8 cellular contexts compared by ENCODE assay signal in the genomic region with DNA sequence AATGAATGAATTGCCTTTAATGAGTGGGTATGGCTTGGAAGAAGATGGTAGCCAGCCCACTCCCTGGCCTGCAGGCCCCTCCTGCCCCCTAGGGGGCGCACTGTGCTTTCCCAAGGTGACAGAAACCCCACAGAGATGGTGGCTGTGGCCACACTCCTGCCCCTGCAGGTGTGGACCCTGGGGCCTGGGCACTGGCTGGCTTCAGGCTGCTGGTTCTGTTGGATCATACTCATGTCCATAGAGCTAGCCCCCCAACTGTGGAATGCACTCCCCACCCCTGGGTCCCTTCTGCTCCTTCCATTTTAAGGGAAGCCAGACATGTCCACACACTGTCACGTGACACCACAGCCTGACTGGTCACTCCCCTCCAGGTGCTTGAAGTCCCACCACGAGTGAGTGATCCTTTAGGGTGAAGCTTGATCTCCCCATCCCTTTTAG. TPM values are rescaled to one million over a fixed set of nuclear protein-coding genes. Genes with fewer than 3 reads are reported as not detected.
A peak's percentile ranks its signal among the peaks of the same experiment; 100 is the strongest.
DNase-seq lines count a peak whose midpoint lies in the region; ATAC-seq and TF ChIP-seq lines count a peak whose summit lies in the region.

No MANE protein-coding gene starts in this region.

- peak; percentile 66 for ATAC-seq in GM18907 (IDR thresholded peaks at IDR 0.05; ENCODE audit: unreplicated experiment)

- H3K27me3 Mint-ChIP-seq in progenitor cell of endocrine pancreas = peaks cover 28% of the 10 kb centered on the region

- WGBS in esophagus muscularis mucosa = 40% methylated on average over 2 of the region's 3 CpGs

- H3K9ac ChIP-seq in Loucy (ENCODE audit: low read depth, low read length, poor library complexity, severe bottlenecking) = no peak overlapping the region

- no peak for TF ChIP-seq POLR2A in esophagus muscularis mucosa (IDR thresholded peaks at IDR 0.05; ENCODE audit: low read depth)

- H3K27ac ChIP-seq in esophagus muscularis mucosa (replicated peaks in 1 of 4) = no peak overlapping the region

- H3K79me2 ChIP-seq in Loucy (ENCODE audit: insufficient read depth, low read length) = no peaks in the 10 kb centered on the region

- no peaks in the 10 kb centered on the region for H3K9me3 Mint-ChIP-seq in progenitor cell of endocrine pancreas (ENCODE audit: low read depth)

- no peak overlapping the region for H3K4me2 ChIP-seq in Loucy (ENCODE audit: low read depth, low read length, poor library complexity, severe bottlenecking)

- H2AFZ ChIP-seq in Loucy (ENCODE audit: low read length) = no peak overlapping the region

- no peak overlapping the region for H3K27ac Mint-ChIP-seq in progenitor cell of endocrine pancreas

- peak; percentile 63 for TF ChIP-seq CTCF in AG10803 (conservative IDR thresholded peaks at IDR 0.05; ENCODE audit: low read length)
- peak; percentile 95 for TF ChIP-seq CTCF in Loucy (conservative IDR thresholded peaks at IDR 0.05; ENCODE audit: low read length)
- TF ChIP-seq CTCF in esophagus muscularis mucosa (IDR thresholded peaks at IDR 0.05) = peak; percentile 46 to 64 (median 48)
- peak; percentile 74 for TF ChIP-seq CTCF in progenitor cell of endocrine pancreas (IDR thresholded peaks at IDR 0.05; ENCODE audit: unreplicated experiment)

- DNase-seq in AG10803 (ENCODE audit: low read depth) = no peak
- peak; percentile 11 to 58 (median 51) for DNase-seq in activated CD8-positive, alpha-beta memory T cell treated with anti-CD3 and anti-CD28 coated beads for 48 hours (ENCODE audit: low read depth in 2 of 3, low spot score in 2 of 3)
- DNase-seq in esophagus muscularis mucosa (ENCODE audit: extremely low spot score) = no peak
- peak; percentile 37 for DNase-seq in progenitor cell of endocrine pancreas (ENCODE audit: low spot score, unreplicated experiment)
- no peak for DNase-seq in NCI-H524 treated with DMSO at 0.1 percent for 48 hours (lab: John Stamatoyannopoulos, UW)
- no peak for DNase-seq in NCI-H2029 (lab: John Stamatoyannopoulos, UW)

- H3K4me3 ChIP-seq in AG10803 (ENCODE audit: low read length) (no peak overlapping the region), Loucy (ENCODE audit: low read length, poor library complexity, severe bottlenecking) (no peak overlapping the region), esophagus muscularis mucosa (no peak overlapping the region)

- no peaks in the 10 kb centered on the region for H3K36me3 Mint-ChIP-seq in progenitor cell of endocrine pancreas (ENCODE audit: insufficient read depth)

- H3K4me1 ChIP-seq in Loucy (ENCODE audit: insufficient read depth, low read length, poor library complexity, severe bottlenecking) = peaks cover 4% of the 10 kb centered on the region
- no peaks in the 10 kb centered on the region for H3K4me1 ChIP-seq in esophagus muscularis mucosa

- H3K9me2 ChIP-seq in Loucy (replicated peaks; ENCODE audit: low read depth, low read length) = no peaks in the 10 kb centered on the region

- H4K20me1 ChIP-seq in Loucy (ENCODE audit: insufficient read depth, low read length, poor library complexity, severe bottlenecking) = no peaks in the 10 kb centered on the region

- intact Hi-C loops in esophagus muscularis mucosa (cut with DNase I) = loop anchor here (5.0 kb wide), 1 partner anchor 42 kb away; no protein-coding TSS in a partner anchor

- H3F3A ChIP-seq in Loucy (ENCODE audit: low read depth) = no peaks in the 10 kb centered on the region

- TF ChIP-seq EP300 in esophagus muscularis mucosa (IDR thresholded peaks at IDR 0.05) = no peak

- H3K36me3 ChIP-seq in Loucy (ENCODE audit: insufficient read depth, low read length) (no peaks in the 10 kb centered on the region), esophagus muscularis mucosa (peaks cover 0 to 8% (median 0%) of the 10 kb centered on the region in 4 donors)

- H3K4me3 Mint-ChIP-seq in progenitor cell of endocrine pancreas (ENCODE audit: low read depth) = no peak overlapping the region

- H3K27me3 ChIP-seq in Loucy (ENCODE audit: insufficient read depth, low read length, poor library complexity, severe bottlenecking) = no peaks in the 10 kb centered on the region
- H3K27me3 ChIP-seq in esophagus muscularis mucosa = no peaks in the 10 kb centered on the region

- peaks cover 16% of the 10 kb centered on the region for H3K4me1 Mint-ChIP-seq in progenitor cell of endocrine pancreas (ENCODE audit: low read depth)

- H3K9me3 ChIP-seq in Loucy (ENCODE audit: insufficient read depth, low read depth, low read length) (no peaks in the 10 kb centered on the region), esophagus muscularis mucosa (no peaks in the 10 kb centered on the region)

RNA-seq across cellular contexts. Expression of a gene that starts 44.8 kb away (rescaled TPM):
- total RNA-seq in esophagus muscularis mucosa = 100 to 1,000 TPM; 100 to 156 (median 120) TPM
- total RNA-seq in progenitor cell of endocrine pancreas = 1.3 and 1.6 TPM in 2 replicates

RNA-seq across cellular contexts. Expression of a gene that starts 53.3 kb away (rescaled TPM):
- total RNA-seq in esophagus muscularis mucosa (10 to 100 TPM; 19.5 to 42.2 (median 24.4) TPM), progenitor cell of endocrine pancreas (35.9 and 37.1 TPM in 2 replicates)

Comparison
In these comparisons a context has a peak if more than half of its experiments do, and no peak if none do; other contexts are left out.
1. DNase-seq: peak in activated CD8-positive, alpha-beta memory T cell treated with anti-CD3 and anti-CD28 coated beads for 48 hours (3 of 3) and progenitor cell of endocrine pancreas (single experiment); none in AG10803 (single experiment), esophagus muscularis mucosa (single experiment), NCI-H524 treated with DMSO at 0.1 percent for 48 hours (single experiment) and NCI-H2029 (single experiment).
2. RNA of a gene that starts 44.8 kb away (total RNA-seq): 100 to 156 TPM in esophagus muscularis mucosa; 1.3 to 1.6 TPM in progenitor cell of endocrine pancreas; every median in the first group is over 10 times any median in the second.
3. Peak in every context shown above with its lines, with median percentiles within 50 percentile points of each other: CTCF ChIP-seq.